6 cellular contexts compared by ENCODE assay signal in the genomic region with DNA sequence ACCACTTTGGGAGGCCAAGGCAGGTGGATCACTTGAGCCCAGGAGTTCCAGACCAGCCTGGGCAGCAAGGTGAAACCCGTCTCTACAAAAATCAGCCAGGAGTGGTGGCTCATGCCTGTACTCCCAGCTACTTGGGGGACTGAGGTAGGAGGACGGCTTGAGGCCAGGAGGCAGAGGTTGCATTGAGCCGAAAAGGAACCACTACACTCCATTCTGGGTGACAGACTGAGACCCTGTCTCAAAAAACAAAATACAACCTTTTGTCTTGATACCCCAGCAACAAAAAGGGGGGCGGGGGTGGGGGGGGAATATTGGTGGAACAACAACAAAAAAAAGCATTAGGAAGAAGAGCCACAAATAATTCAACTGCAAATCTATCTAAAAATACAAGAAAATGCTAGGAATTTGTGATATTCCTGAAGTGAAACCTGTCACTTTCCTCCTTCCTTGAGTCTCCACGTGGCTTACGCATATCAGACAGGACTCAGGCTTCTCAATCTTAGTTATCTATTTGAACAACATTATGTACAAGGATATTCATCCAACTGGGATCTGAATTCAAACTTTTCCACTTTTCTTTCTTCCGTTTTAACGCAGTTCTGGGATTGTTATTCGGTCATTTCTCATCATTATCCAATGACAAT. TPM values are rescaled to one million over a fixed set of nuclear protein-coding genes. Genes with fewer than 3 reads are reported as not detected.
DNase-seq lines count a peak whose midpoint lies in the region; ATAC-seq, FAIRE-seq and TF ChIP-seq lines count a peak whose summit lies in the region.

No MANE protein-coding gene starts in this region.

- H3K9ac ChIP-seq in keratinocyte (ENCODE audit: control insufficient read depth, extremely low read depth, insufficient read depth, low read length): peak overlapping the region; percentile 93

- H3K9me1 ChIP-seq in keratinocyte (ENCODE audit: control insufficient read depth, extremely low read depth, insufficient read depth, low read length): no peaks in the 10 kb centered on the region

- peak overlapping the region; percentile 7 for H2AFZ ChIP-seq in keratinocyte (ENCODE audit: control insufficient read depth, low read length)

- H3K9me3 Mint-ChIP-seq in CD4-positive, alpha-beta T cell: no peaks in the 10 kb centered on the region

- no peak for TF ChIP-seq CTCF in CD4-positive, alpha-beta T cell (IDR thresholded peaks at IDR 0.05)
- TF ChIP-seq CTCF in keratinocyte (optimal IDR thresholded peaks at IDR 0.05 in 1 of 3, IDR thresholded peaks at IDR 0.05 in 1 of 3, conservative IDR thresholded peaks at IDR 0.05 in 1 of 3; ENCODE audit: extremely low read depth in 1 of 3, insufficient read depth in 2 of 3, low read length in 3 of 3): no peak

- FAIRE-seq in keratinocyte (lab: Jason Lieb, UNC): no peak

- no peak for DNase-seq in CD4-positive, alpha-beta T cell
- DNase-seq in SJSA1 (ENCODE audit: low read depth in 1 of 2, low spot score in 2 of 2): peak in 1 of 2 experiments; percentile 84
- no peak for DNase-seq in keratinocyte (ENCODE audit: low read depth, low spot score)
- DNase-seq in HT-29 (ENCODE audit: low spot score): no peak
- no peak for DNase-seq in stimulated activated CD4-positive, alpha-beta T cell treated with anti-CD3 and anti-CD28 coated beads, Interleukin-4, amount 100 ng/mL, for 24 hours

- H3K4me1 Mint-ChIP-seq in CD4-positive, alpha-beta T cell (ENCODE audit: low read depth): peaks cover 46% of the 10 kb centered on the region

- no peaks in the 10 kb centered on the region for H3K27me3 ChIP-seq in CD4-positive, alpha-beta T cell (ENCODE audit: control insufficient read depth, insufficient read depth, low read length)
- H3K27me3 ChIP-seq in SJSA1 (replicated peaks): no peaks in the 10 kb centered on the region
- no peaks in the 10 kb centered on the region for H3K27me3 ChIP-seq in keratinocyte (ENCODE audit: control insufficient read depth, extremely low read depth, insufficient read depth, low read length)

- peak overlapping the region; percentile 99 for H3K4me3 Mint-ChIP-seq in CD4-positive, alpha-beta T cell

- peaks cover 25% of the 10 kb centered on the region for H3K36me3 ChIP-seq in SJSA1
- H3K36me3 ChIP-seq in keratinocyte (ENCODE audit: control insufficient read depth in 2 of 2, extremely low read depth in 1 of 2, insufficient read depth in 2 of 2, low read length in 2 of 2): peaks cover 0 to 9% of the 10 kb centered on the region in 2 experiments

- dilution Hi-C loops in keratinocyte (cut with MboI; ENCODE audit: extremely low pct_ligation_motif_present, low sequenced_read_pairs): no loop called here

- H4K20me1 ChIP-seq in keratinocyte (ENCODE audit: control insufficient read depth, extremely low read depth, insufficient read depth, low read length): no peaks in the 10 kb centered on the region

- H3K4me3 ChIP-seq in SJSA1 (peak overlapping the region; percentile 59), keratinocyte (ENCODE audit: control insufficient read depth in 2 of 3, extremely low read depth in 1 of 3, insufficient read depth in 2 of 3, low read depth in 1 of 3, low read length in 3 of 3) (peak overlapping the region; percentile 57 to 95 (median 78))

- H3K27ac Mint-ChIP-seq in CD4-positive, alpha-beta T cell: peak overlapping the region; percentile 99

- no peaks in the 10 kb centered on the region for H3K9me3 ChIP-seq in CD4-positive, alpha-beta T cell (ENCODE audit: control insufficient read depth, low read length)
- H3K9me3 ChIP-seq in SJSA1 (replicated peaks) (no peaks in the 10 kb centered on the region), keratinocyte (ENCODE audit: control insufficient read depth, low read depth, low read length) (no peaks in the 10 kb centered on the region)

- intact Hi-C loops in CD4-positive, alpha-beta T cell (cut with DNase I, micrococcal nuclease): loop anchor here in 1 of 2 experiments (1.0 to 2.0 kb wide), 2 partner anchors 27 to 91 kb away; partner anchors contain the start of gene DDIT3

- no peak for ATAC-seq in CD4-positive, alpha-beta T cell (ENCODE audit: poor library complexity)
- no peak for ATAC-seq in GM21619 (IDR thresholded peaks at IDR 0.05; ENCODE audit: unreplicated experiment)

- H3K27me3 Mint-ChIP-seq in CD4-positive, alpha-beta T cell: no peaks in the 10 kb centered on the region

- peaks cover 33% of the 10 kb centered on the region for H3K79me2 ChIP-seq in keratinocyte (ENCODE audit: control insufficient read depth, insufficient read depth, low read length)

- POLR2A ChIA-PET in CD4-positive, alpha-beta T cell (lab: Charles Lee): interaction anchor here (0.6 to 1.3 kb wide), 10 partner anchors 9 to 1005 kb away, joined by 3 to 10 read pairs (median 3); partner anchors contain the start of genes DDIT3, GLI1 and INHBE

- H3K4me2 ChIP-seq in keratinocyte (ENCODE audit: control insufficient read depth, extremely low read depth, insufficient read depth, low read depth, low read length): peak overlapping the region; percentile 100

- CTCF ChIA-PET in CD4-positive, alpha-beta T cell (lab: Charles Lee): interaction anchor here (1.0 kb wide), 1 partner anchor 29 kb away, joined by 3 read pairs; the partner anchor contains the start of gene GLI1

- H3K4me1 ChIP-seq in SJSA1 (replicated peaks) (peaks cover 18% of the 10 kb centered on the region), keratinocyte (ENCODE audit: control insufficient read depth, extremely low read depth, insufficient read depth, low read length) (peaks cover 9% of the 10 kb centered on the region)

- H3K36me3 Mint-ChIP-seq in CD4-positive, alpha-beta T cell (ENCODE audit: low read depth): peaks cover 29% of the 10 kb centered on the region

- H3K27ac ChIP-seq in CD4-positive, alpha-beta T cell (ENCODE audit: low read depth, low read length): peak overlapping the region; percentile 82
- H3K27ac ChIP-seq in SJSA1 (peak overlapping the region; percentile 71), keratinocyte (ENCODE audit: control insufficient read depth, insufficient read depth, low read length) (peak overlapping the region; percentile 93)

RNA-seq across cellular contexts. Expression of gene R3HDM2, which starts 1.2 kb away (rescaled TPM):
- 100 to 1,000 TPM; 106 to 115 TPM for total RNA-seq in CD4-positive, alpha-beta T cell
- total RNA-seq in SJSA1 (2014; rRNA removed; shearing (Covaris generic)): 14.2 and 18.4 TPM in 2 replicates
- 8.1 to 13.4 TPM (median 11.1 TPM) in 3 replicates for polyA plus RNA-seq in keratinocyte
- 44.9 TPM for polyA plus RNA-seq in keratinocyte (2011; ENCODE audit: low read depth)
- 10.0 and 11.3 TPM in 2 replicates for polyA plus RNA-seq in keratinocyte (2011; cell fraction: cytosol; rRNA removed)
- 26.4 and 29.7 TPM in 2 replicates for polyA plus RNA-seq in keratinocyte (2011; cell fraction: nucleus; rRNA removed)
- polyA plus RNA-seq in keratinocyte (2012; ENCODE audit: low replicate concordance): 12.0 and 16.2 TPM in 2 replicates
- polyA minus RNA-seq in keratinocyte: 8.8 to 52.5 TPM (median 15.2 TPM) in 3 replicates
- polyA minus RNA-seq in keratinocyte (2011; cell fraction: cytosol; rRNA and poly(A)+ RNA removed): 12.3 TPM
- 10.1 and 28.3 TPM in 2 replicates for polyA minus RNA-seq in keratinocyte (2011; cell fraction: nucleus; rRNA and poly(A)+ RNA removed)
- total RNA-seq in HT-29 (2014; rRNA removed; shearing (Covaris generic)): 23.3 and 25.3 TPM in 2 replicates

RNA-seq across cellular contexts. Expression of gene INHBC, which starts 5.0 kb away (rescaled TPM):
- total RNA-seq in CD4-positive, alpha-beta T cell: under 1 TPM; 0.20 to 0.33 TPM
- 0.18 and 0.88 TPM in 2 replicates for total RNA-seq in SJSA1 (2014; rRNA removed; shearing (Covaris generic))
- polyA plus RNA-seq in keratinocyte: 0.04 TPM in 1 of 3 replicates, not detected in the others
- not detected for polyA plus RNA-seq in keratinocyte (2011; ENCODE audit: low read depth)
- polyA plus RNA-seq in keratinocyte (2011; cell fraction: cytosol; rRNA removed): 0.04 TPM in 1 of 2 replicates, not detected in the other
- polyA plus RNA-seq in keratinocyte (2011; cell fraction: nucleus; rRNA removed): not detected in 2 replicates
- not detected in 2 replicates for polyA plus RNA-seq in keratinocyte (2012; ENCODE audit: low replicate concordance)
- polyA minus RNA-seq in keratinocyte: not detected in 3 replicates
- polyA minus RNA-seq in keratinocyte (2011; cell fraction: cytosol; rRNA and poly(A)+ RNA removed): not detected
- not detected in 2 replicates for polyA minus RNA-seq in keratinocyte (2011; cell fraction: nucleus; rRNA and poly(A)+ RNA removed)
- not detected in 2 replicates for total RNA-seq in HT-29 (2014; rRNA removed; shearing (Covaris generic))

RNA-seq across cellular contexts. Expression of gene INHBE, which starts 25.5 kb away (rescaled TPM):
- total RNA-seq in CD4-positive, alpha-beta T cell: not detected
- 2.2 and 2.5 TPM in 2 replicates for total RNA-seq in SJSA1 (2014; rRNA removed; shearing (Covaris generic))
- not detected in 3 replicates for polyA plus RNA-seq in keratinocyte
- polyA plus RNA-seq in keratinocyte (2011; ENCODE audit: low read depth): not detected
- not detected in 2 replicates for polyA plus RNA-seq in keratinocyte (2011; cell fraction: cytosol; rRNA removed)
- 0.48 TPM in 1 of 2 replicates, not detected in the other for polyA plus RNA-seq in keratinocyte (2011; cell fraction: nucleus; rRNA removed)
- 0.15 and 0.17 TPM in 2 replicates for polyA plus RNA-seq in keratinocyte (2012; ENCODE audit: low replicate concordance)
- polyA minus RNA-seq in keratinocyte: not detected in 3 replicates
- not detected for polyA minus RNA-seq in keratinocyte (2011; cell fraction: cytosol; rRNA and poly(A)+ RNA removed)
- not detected in 2 replicates for polyA minus RNA-seq in keratinocyte (2011; cell fraction: nucleus; rRNA and poly(A)+ RNA removed)
- total RNA-seq in HT-29 (2014; rRNA removed; shearing (Covaris generic)): 0.34 and 0.41 TPM in 2 replicates

RNA-seq across cellular contexts. Expression of gene GLI1, which starts 30.0 kb away (rescaled TPM):
- total RNA-seq in CD4-positive, alpha-beta T cell: under 1 TPM; 0.31 to 0.85 TPM
- 225 and 323 TPM in 2 replicates for total RNA-seq in SJSA1 (2014; rRNA removed; shearing (Covaris generic))
- 1.0 to 1.4 TPM (median 1.2 TPM) in 3 replicates for polyA plus RNA-seq in keratinocyte
- polyA plus RNA-seq in keratinocyte (2011; ENCODE audit: low read depth): not detected
- 0.17 and 0.70 TPM in 2 replicates for polyA plus RNA-seq in keratinocyte (2011; cell fraction: cytosol; rRNA removed)
- polyA plus RNA-seq in keratinocyte (2011; cell fraction: nucleus; rRNA removed): 1.1 and 3.4 TPM in 2 replicates
- 0.07 and 2.9 TPM in 2 replicates for polyA plus RNA-seq in keratinocyte (2012; ENCODE audit: low replicate concordance)
- 0.49 to 8.1 TPM (median 2.0 TPM) in 3 replicates for polyA minus RNA-seq in keratinocyte
- not detected for polyA minus RNA-seq in keratinocyte (2011; cell fraction: cytosol; rRNA and poly(A)+ RNA removed)
- polyA minus RNA-seq in keratinocyte (2011; cell fraction: nucleus; rRNA and poly(A)+ RNA removed): 0.21 and 1.4 TPM in 2 replicates
- 2.0 and 4.2 TPM in 2 replicates for total RNA-seq in HT-29 (2014; rRNA removed; shearing (Covaris generic))

RNA-seq across cellular contexts. Expression of gene ARHGAP9, which starts 50.1 kb away (rescaled TPM):
- total RNA-seq in CD4-positive, alpha-beta T cell: 100 to 1,000 TPM; 354 to 370 TPM
- 30.6 TPM in 2 replicates for total RNA-seq in SJSA1 (2014; rRNA removed; shearing (Covaris generic))
- 0.15 TPM in 1 of 3 replicates, not detected in the others for polyA plus RNA-seq in keratinocyte
- polyA plus RNA-seq in keratinocyte (2011; ENCODE audit: low read depth): not detected
- polyA plus RNA-seq in keratinocyte (2011; cell fraction: cytosol; rRNA removed): not detected in 2 replicates
- polyA plus RNA-seq in keratinocyte (2011; cell fraction: nucleus; rRNA removed): not detected in 2 replicates
- not detected in 2 replicates for polyA plus RNA-seq in keratinocyte (2012; ENCODE audit: low replicate concordance)
- polyA minus RNA-seq in keratinocyte: not detected in 3 replicates
- not detected for polyA minus RNA-seq in keratinocyte (2011; cell fraction: cytosol; rRNA and poly(A)+ RNA removed)
- polyA minus RNA-seq in keratinocyte (2011; cell fraction: nucleus; rRNA and poly(A)+ RNA removed): not detected in 2 replicates
- total RNA-seq in HT-29 (2014; rRNA removed; shearing (Covaris generic)): 1.5 and 3.4 TPM in 2 replicates
